13 cellular contexts compared by ENCODE assay signal in the genomic region with DNA sequence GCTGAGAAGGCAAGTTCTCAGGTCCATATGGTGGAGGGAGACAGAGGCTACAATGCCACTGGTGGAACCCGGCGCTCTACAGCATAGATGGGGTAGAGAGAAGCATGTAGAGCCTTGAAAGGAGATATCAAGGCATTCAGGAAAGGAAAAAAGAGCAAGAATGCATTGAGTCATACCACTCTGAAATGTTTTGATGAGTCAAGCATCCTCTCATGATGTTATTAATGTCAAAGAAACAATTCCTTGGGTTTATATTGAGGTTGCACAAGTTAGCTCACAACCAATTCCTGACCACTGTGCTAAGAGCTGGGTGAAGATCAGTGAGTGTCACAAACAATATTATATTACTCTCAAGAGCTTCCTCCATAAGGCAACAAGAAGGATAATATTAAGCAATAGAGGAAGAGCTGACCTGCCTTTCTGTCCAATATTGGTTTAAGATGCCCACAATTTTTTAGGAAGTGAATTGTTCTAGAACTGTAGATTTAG.
DNase-seq lines count a peak whose midpoint lies in the region; ATAC-seq and TF ChIP-seq lines count a peak whose summit lies in the region.
"Had no signal": no experiment of that assay in that cellular context is flagged by ENCODE, and none has a peak within 500 bp of the region (broad histone marks: within the 10 kb centered on the region; RNA-seq: fewer than 3 reads in every experiment).

No MANE protein-coding gene starts in this region.

- ATAC-seq in HCT116, result peak; percentile 44
- peak; percentile 92 for ATAC-seq in RWPE2 (ENCODE audit: low read depth)
- ATAC-seq in HG02763 (IDR thresholded peaks at IDR 0.05; ENCODE audit: unreplicated experiment), result no peak
- ATAC-seq: T-cell had no signal

- intact Hi-C loops in HCT116 (cut with micrococcal nuclease), result no loop called here

- CTCF ChIA-PET in HCT116 (lab: Charles Lee), result no interaction called here

- no peak overlapping the region for H2AFZ ChIP-seq in HCT116 (ENCODE audit: low read depth, low read length, poor library complexity, severe bottlenecking)
- no peak overlapping the region for H2AFZ ChIP-seq in smooth muscle cell (ENCODE audit: low read depth)

- no peaks in the 10 kb centered on the region for H3K9me2 ChIP-seq in HCT116 (ENCODE audit: insufficient read depth)

- H3K4me2 ChIP-seq in HCT116 (ENCODE audit: low read length) (peak overlapping the region; percentile 47), smooth muscle cell (peak overlapping the region; percentile 34)

- POLR2A ChIA-PET in HCT116 (lab: Charles Lee), result no interaction called here

- DNase-seq in HCT116 (ENCODE audit: low read depth, low spot score), result peak; percentile 15
- DNase-seq in RWPE2 (ENCODE audit: low spot score), result no peak
- DNase-seq in fibroblast of the aortic adventitia (ENCODE audit: low read depth), result peak; percentile 90
- DNase-seq in smooth muscle cell (lab: John Stamatoyannopoulos, UW; ENCODE audit: unreplicated experiment), result no peak
- DNase-seq in WERI-Rb-1, result no peak
- DNase-seq in effector CD4-positive, alpha-beta T cell, result no peak
- no peak for DNase-seq in NCI-H1436 treated with DMSO at 0.1 percent for 48 hours (lab: John Stamatoyannopoulos, UW)
- DNase-seq: activated CD8-positive, alpha-beta memory T cell treated with anti-CD3 and anti-CD28 coated beads, Interleukin-2, amount 50 U/mL, for 48 hours; NCI-H2029 treated with DMSO at 0.1 percent for 48 hours; stimulated activated CD4-positive, alpha-beta T cell treated with anti-CD3 and anti-CD28 coated beads, Interleukin-15, amount 100 ng/mL, for 24 hours; T-cell; testis had no signal

- RAD21 ChIA-PET in HCT116 (lab: Charles Lee; ENCODE audit: low non-redundant PET in 1 of 2, low total read pairs in 2 of 2, uncharacterized antibody in 2 of 2, unreplicated experiment in 2 of 2), result no interaction called here

- TF ChIP-seq CTCF in HCT116 (IDR thresholded peaks at IDR 0.05 in 2 of 3, conservative IDR thresholded peaks at IDR 0.05 in 1 of 3; ENCODE audit: borderline replicate concordance in 1 of 3, insufficient read depth in 1 of 3, low read depth in 2 of 3, low read length in 2 of 3) (no peak), RWPE2 (IDR thresholded peaks at IDR 0.05; ENCODE audit: poor library complexity, severe bottlenecking) (no peak), fibroblast of the aortic adventitia (IDR thresholded peaks at IDR 0.05; ENCODE audit: insufficient read depth, low read length) (no peak), smooth muscle cell (IDR thresholded peaks at IDR 0.05; ENCODE audit: borderline replicate concordance, insufficient read depth, poor library complexity, severe bottlenecking) (no peak), WERI-Rb-1 (IDR thresholded peaks at IDR 0.05; ENCODE audit: low read depth, low read length) (no peak)

- TF ChIP-seq RAD21 in HCT116 (IDR thresholded peaks at IDR 0.05; ENCODE audit: low read depth), result no peak

- H3K27ac ChIP-seq in HCT116 (ENCODE audit: low read depth, low read length) (no peak overlapping the region), RWPE2 (ENCODE audit: poor library complexity, severe bottlenecking) (peak overlapping the region; percentile 34), smooth muscle cell (ENCODE audit: low read depth) (peak overlapping the region; percentile 39), WERI-Rb-1 (no peak overlapping the region)
- H3K27ac ChIP-seq: testis had no signal

- WGBS in smooth muscle cell (ENCODE audit: low lambda C conversion rate), result 56% methylated on average over 2 of the region's 2 CpGs

- no peaks in the 10 kb centered on the region for H4K20me1 ChIP-seq in HCT116 (ENCODE audit: insufficient read depth)
- H4K20me1 ChIP-seq in smooth muscle cell (ENCODE audit: low read depth), result no peaks in the 10 kb centered on the region

- no peak overlapping the region for H3K9ac ChIP-seq in HCT116 (ENCODE audit: low read length)
- H3K9ac ChIP-seq in smooth muscle cell (ENCODE audit: low read depth), result no peak overlapping the region

- H3K9me3 ChIP-seq in HCT116 (ENCODE audit: control insufficient read depth in 1 of 2, insufficient read depth in 1 of 2, low read depth in 1 of 2, low read length in 2 of 2) (no peaks in the 10 kb centered on the region), RWPE2 (ENCODE audit: severe bottlenecking) (no peaks in the 10 kb centered on the region), smooth muscle cell (replicated peaks; ENCODE audit: low read depth) (no peaks in the 10 kb centered on the region), WERI-Rb-1 (ENCODE audit: severe bottlenecking) (no peaks in the 10 kb centered on the region)
- H3K9me3 ChIP-seq: testis had no signal

- TF ChIP-seq POLR2A in HCT116 (IDR thresholded peaks at IDR 0.05; ENCODE audit: borderline replicate concordance, extremely low read depth, insufficient read depth, insufficient read length), result no peak

- no peaks in the 10 kb centered on the region for H3F3A ChIP-seq in smooth muscle cell (ENCODE audit: low read depth)

- peaks cover 0 to 27% of the 10 kb centered on the region in 2 experiments; a peak in 2 of 4 replicates for H3K4me1 ChIP-seq in HCT116 (ENCODE audit: control insufficient read depth in 1 of 2, insufficient read depth in 2 of 2, low read length in 2 of 2)
- H3K4me1 ChIP-seq in RWPE2 (ENCODE audit: insufficient read depth, poor library complexity, severe bottlenecking), result peaks cover 20% of the 10 kb centered on the region
- peaks cover 9% of the 10 kb centered on the region for H3K4me1 ChIP-seq in smooth muscle cell (ENCODE audit: low read depth)
- H3K4me1 ChIP-seq: testis had no signal

- H3K79me2 ChIP-seq in HCT116 (ENCODE audit: insufficient read depth, low read length) (no peaks in the 10 kb centered on the region), smooth muscle cell (ENCODE audit: low read depth) (no peaks in the 10 kb centered on the region)

- H3K4me3 ChIP-seq in HCT116 (replicated peaks in 1 of 2; ENCODE audit: low read depth in 1 of 2, low read length in 2 of 2) (no peak overlapping the region), RWPE2 (ENCODE audit: severe bottlenecking) (no peak overlapping the region), fibroblast of the aortic adventitia (ENCODE audit: low read depth, low read length) (no peak overlapping the region), smooth muscle cell (no peak overlapping the region), WERI-Rb-1 (ENCODE audit: low read depth, low read length) (no peak overlapping the region)
- H3K4me3 ChIP-seq: testis had no signal

- H3K27me3 ChIP-seq in HCT116 (ENCODE audit: insufficient read depth, low read length) (no peaks in the 10 kb centered on the region), RWPE2 (ENCODE audit: insufficient read depth, poor library complexity, severe bottlenecking) (no peaks in the 10 kb centered on the region), smooth muscle cell (ENCODE audit: low read depth) (no peaks in the 10 kb centered on the region), WERI-Rb-1 (ENCODE audit: insufficient read depth, low read depth, severe bottlenecking) (no peaks in the 10 kb centered on the region)
- H3K27me3 ChIP-seq: testis had no signal

- BruUV-seq in HCT116 (replicated peaks; lab: Mats Ljungman, UMichigan), result no TSS peak

- H3K36me3 ChIP-seq in HCT116 (ENCODE audit: control insufficient read depth in 1 of 2, insufficient read depth in 2 of 2, low read length in 2 of 2) (no peaks in the 10 kb centered on the region), RWPE2 (ENCODE audit: low read depth) (no peaks in the 10 kb centered on the region), smooth muscle cell (ENCODE audit: low read depth) (no peaks in the 10 kb centered on the region), WERI-Rb-1 (no peaks in the 10 kb centered on the region)

TF ChIP-seq in HCT116, 20 proteins besides CTCF, POLR2A, EP300 and RAD21:
- no peak for TF ChIP-seq ELF1 (IDR thresholded peaks at IDR 0.05; ENCODE audit: borderline replicate concordance, low read depth)
- no peak for TF ChIP-seq EZH2 (IDR thresholded peaks at IDR 0.05)
- TF ChIP-seq FOSL1 (IDR thresholded peaks at IDR 0.05; ENCODE audit: low read depth), result peak; percentile 51; the same call in 1 of the 2 replicates
- TF ChIP-seq CBX3 (IDR thresholded peaks at IDR 0.05; ENCODE audit: low read depth), result peak; percentile 24; the same call in 1 of the 2 replicates
- TF ChIP-seq EGR1 (IDR thresholded peaks at IDR 0.05; ENCODE audit: low read depth), result no peak
- TF ChIP-seq ZBTB33 (IDR thresholded peaks at IDR 0.05; ENCODE audit: extremely low read depth, insufficient replicate concordance, low read length), result no peak
- TF ChIP-seq CEBPB (IDR thresholded peaks at IDR 0.05; ENCODE audit: low read depth), result peak; percentile 50; the same call in 1 of the 2 replicates
- peak; percentile 36; the same call in 1 of the 2 replicates for TF ChIP-seq SP1 (IDR thresholded peaks at IDR 0.05; ENCODE audit: low read depth)
- peak; percentile 45; the same call in 1 of the 2 replicates for TF ChIP-seq JUND (IDR thresholded peaks at IDR 0.05)

Comparison
In these comparisons a context has a peak if more than half of its experiments do, and no peak if none do; other contexts are left out.
1. DNase-seq: peak in HCT116 (single experiment) and fibroblast of the aortic adventitia (single experiment); none in RWPE2 (single experiment), smooth muscle cell (single experiment), WERI-Rb-1 (single experiment), effector CD4-positive, alpha-beta T cell (single experiment) and NCI-H1436 treated with DMSO at 0.1 percent for 48 hours (single experiment).
2. H3K27ac ChIP-seq: peak in RWPE2 (single experiment) and smooth muscle cell (single experiment); none in HCT116 (single experiment) and WERI-Rb-1 (single experiment).